8 cellular contexts compared by ENCODE assay signal in the genomic region with DNA sequence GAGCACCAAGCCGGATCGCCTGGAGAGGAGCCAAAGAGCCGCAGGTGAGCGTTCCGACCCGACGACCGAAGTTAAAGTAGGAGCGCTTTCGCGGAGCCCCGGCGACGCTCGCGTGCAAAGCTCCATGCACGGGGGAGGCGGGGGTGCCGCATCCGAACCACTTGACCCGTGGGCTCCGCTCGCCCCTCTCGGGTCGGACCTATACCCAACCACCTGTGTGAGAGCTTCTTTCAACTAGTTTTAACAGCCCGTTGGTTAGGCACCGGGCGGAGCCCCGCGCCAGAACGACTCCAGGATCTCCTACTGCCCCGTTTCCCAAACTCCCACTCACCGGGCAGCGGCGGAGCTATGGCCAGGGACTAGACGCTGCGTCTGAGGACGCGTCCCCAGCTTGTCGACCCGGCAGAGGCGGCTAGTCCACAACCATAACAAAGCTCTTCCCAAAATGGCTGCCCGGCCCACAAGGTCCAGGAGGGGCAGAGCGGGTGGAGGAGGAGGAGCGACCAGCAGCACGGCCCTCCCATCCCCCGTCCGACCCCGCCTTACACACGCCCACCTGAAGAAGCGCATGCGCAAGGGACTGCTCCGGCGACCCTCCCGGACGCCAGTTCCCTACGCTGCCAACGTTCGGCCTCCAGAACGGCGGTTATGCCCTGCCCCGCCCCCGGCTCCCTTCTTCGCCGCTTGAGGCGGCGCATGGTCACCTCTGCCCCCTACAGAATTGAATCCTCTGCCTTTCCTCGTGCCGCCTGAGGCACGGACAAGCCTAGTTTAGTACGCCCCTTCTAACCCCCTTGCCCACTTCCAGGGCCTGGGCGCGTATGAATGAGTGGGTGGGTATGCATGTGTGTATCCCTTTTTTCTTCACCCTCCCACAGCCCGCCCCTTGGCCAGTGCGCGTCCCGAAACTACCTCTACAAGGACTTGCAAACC. TPM values are rescaled to one million over a fixed set of nuclear protein-coding genes. Genes with fewer than 3 reads are reported as not detected.
DNase-seq lines count a peak whose midpoint lies in the region; ATAC-seq and TF ChIP-seq lines count a peak whose summit lies in the region.

GPBP1L1 (minus strand) TSS at position 453 of the 933 bp plus-strand sequence. CDS start 27,446 bp downstream, outside the sequence.

- H3K9me3 Mint-ChIP-seq in T-cell (no peaks in the 10 kb centered on the region), progenitor cell of endocrine pancreas (ENCODE audit: low read depth) (no peaks in the 10 kb centered on the region)

- 0% methylated on average over 27 to 77 of the region's 77 CpGs for WGBS in adrenal gland, 4 donors
- WGBS in heart right ventricle, 2 donors, result 0% methylated on average over 77 of the region's 77 CpGs

- DNase-seq in NCI-H1436 treated with DMSO at 0.1 percent for 48 hours (lab: John Stamatoyannopoulos, UW) (peak; percentile 85), T-cell (peak; percentile 91 to 99 (median 96)), adrenal gland (peak; percentile 98 to 99 (median 98)), heart right ventricle (peak; percentile 97 to 98), progenitor cell of endocrine pancreas (ENCODE audit: low spot score, unreplicated experiment) (peak; percentile 94), ureter (ENCODE audit: low spot score) (peak; percentile 98)

- peak in 1 of 2 donors; percentile 34 for TF ChIP-seq POLR2A in adrenal gland (IDR thresholded peaks at IDR 0.05)

- H3K4me1 Mint-ChIP-seq in T-cell, result peaks cover 62 to 70% (median 63%) of the 10 kb centered on the region in 3 donors
- peaks cover 31% of the 10 kb centered on the region for H3K4me1 Mint-ChIP-seq in progenitor cell of endocrine pancreas (ENCODE audit: low read depth)

- intact Hi-C loops in adrenal gland (cut with DNase I) (loop anchor here (10.0 kb wide), 2 partner anchors 52 to 102 kb away; partner anchors contain the start of gene NASP (in 1 of the 2)), heart right ventricle (cut with DNase I) (loop anchor here in 6 of 10 donors (1.0 to 10.0 kb wide), 9 partner anchors 62 to 338 kb away; partner anchors contain the start of genes IPP (in 4 of the 6), NASP (in 2 of the 6), CCDC163 (in 1 of the 6) and CCDC17 (in 1 of the 6))

- H3K36me3 Mint-ChIP-seq in T-cell (peaks cover 4% of the 10 kb centered on the region), progenitor cell of endocrine pancreas (ENCODE audit: insufficient read depth) (peaks cover 1% of the 10 kb centered on the region)

- POLR2A ChIA-PET in T-cell (lab: Charles Lee), result interaction anchor here (0.5 to 1.8 kb wide), 8 partner anchors 14 to 974 kb away, joined by 3 to 8 read pairs (median 4); partner anchors contain the start of genes CCDC163 (in 1 of the 2), MMACHC (in 1 of the 2) and NASP (in 1 of the 2)

- no peaks in the 10 kb centered on the region for H3K27me3 Mint-ChIP-seq in T-cell
- no peaks in the 10 kb centered on the region for H3K27me3 Mint-ChIP-seq in progenitor cell of endocrine pancreas

- peak within 1 kb of the TSS; percentile 93 to 100 (median 98) for H3K27ac ChIP-seq in adrenal gland
- H3K27ac ChIP-seq in heart right ventricle, result peak within 1 kb of the TSS; percentile 88 to 98 (median 96)

- peak within 1 kb of the TSS; percentile 99 to 100 for H3K27ac Mint-ChIP-seq in T-cell
- H3K27ac Mint-ChIP-seq in progenitor cell of endocrine pancreas, result peak within 1 kb of the TSS; percentile 100

- H3K36me3 ChIP-seq in adrenal gland (replicated peaks in 1 of 2), result no peaks in the 10 kb centered on the region
- H3K36me3 ChIP-seq in heart right ventricle, result peaks cover 0 to 11% (median 0%) of the 10 kb centered on the region in 9 donors

- no peaks in the 10 kb centered on the region for H3K27me3 ChIP-seq in adrenal gland
- no peaks in the 10 kb centered on the region for H3K27me3 ChIP-seq in heart right ventricle

- H3K4me3 ChIP-seq in GM12875 (ENCODE audit: low read depth, low read length) (peak within 1 kb of the TSS; percentile 88), adrenal gland (peak within 1 kb of the TSS; percentile 56 to 91 (median 74)), heart right ventricle (peak within 1 kb of the TSS; percentile 70 to 95 (median 84))

- CTCF ChIA-PET in T-cell (lab: Charles Lee), result interaction anchor here (0.6 to 1.6 kb wide), 8 partner anchors 8 to 346 kb away, joined by 3 to 5 read pairs (median 3); partner anchors contain the start of genes MUTYH (in 1 of the 2) and TOE1 (in 1 of the 2)

- TF ChIP-seq CTCF in GM12875 (IDR thresholded peaks at IDR 0.05; ENCODE audit: borderline replicate concordance, insufficient read depth, low read depth, low read length) (0 out of 2 replicates have a peak, but pooled peaks have one; percentile 15), adrenal gland (IDR thresholded peaks at IDR 0.05) (no peak), heart right ventricle (IDR thresholded peaks at IDR 0.05) (no peak), progenitor cell of endocrine pancreas (IDR thresholded peaks at IDR 0.05; ENCODE audit: unreplicated experiment) (peak; percentile 42)

- ATAC-seq in HG02798 (IDR thresholded peaks at IDR 0.05; ENCODE audit: poor library complexity, unreplicated experiment), result peak; percentile 68
- ATAC-seq in T-cell (replicated peaks in 1 of 4), result peak; percentile 72 to 79 (median 74)
- ATAC-seq in heart right ventricle, result peak; percentile 90 to 96 (median 92)

- H3K4me3 Mint-ChIP-seq in T-cell (peak within 1 kb of the TSS; percentile 98 to 100 (median 99)), progenitor cell of endocrine pancreas (ENCODE audit: low read depth) (peak within 1 kb of the TSS; percentile 99)

- H3K4me1 ChIP-seq in adrenal gland (replicated peaks in 1 of 2) (peaks cover 16 to 54% of the 10 kb centered on the region in 2 donors), heart right ventricle (peaks cover 0 to 57% (median 50%) of the 10 kb centered on the region in 9 donors)

- H3K9me3 ChIP-seq in adrenal gland (replicated peaks in 1 of 3) (no peaks in the 10 kb centered on the region), heart right ventricle (no peaks in the 10 kb centered on the region)

RNA-seq across cellular contexts. Expression of gene GPBP1L1, which starts in this region (rescaled TPM):
- total RNA-seq in T-cell, result 100 to 1,000 TPM; 124 to 155 (median 151) TPM
- 100 to 1,000 TPM in 3 of 8 donors, 10 to 100 TPM in 5; 57.9 to 122 (median 91.1) TPM for total RNA-seq in adrenal gland
- polyA plus RNA-seq in adrenal gland, result 10 to 100 TPM; 34.5 to 75.8 (median 40.1) TPM
- total RNA-seq in heart right ventricle, result 10 to 100 TPM; 72.4 to 95.0 (median 84.0) TPM
- 10 to 100 TPM; 27.6 to 39.7 TPM for polyA plus RNA-seq in heart right ventricle
- total RNA-seq in progenitor cell of endocrine pancreas, result 137 and 153 TPM in 2 replicates
- total RNA-seq in ureter, result 134 TPM

Comparison
In these comparisons a context has a peak if more than half of its experiments do, and no peak if none do; other contexts are left out.
1. Peak in every context shown above with its lines: DNase-seq, ATAC-seq, H3K4me3 ChIP-seq and H3K27ac ChIP-seq.
2. CTCF ChIP-seq: peak in GM12875 (single experiment) and progenitor cell of endocrine pancreas (single experiment); none in adrenal gland (0 of 6) and heart right ventricle (0 of 9).